ENCODE assay signal across 26 cellular contexts in genomic region chr1:80023366-80023765, GRCh38.
"Had no signal": no experiment of that assay in that cellular context is flagged by ENCODE, and none has a peak within 500 bp of the region (broad histone marks: within the 10 kb centered on the region; RNA-seq: fewer than 3 reads in every experiment).

No MANE protein-coding gene starts in this region.

- H3K36me3 Mint-ChIP-seq: activated naive CD4-positive, alpha-beta T cell treated with anti-CD3 and anti-CD28 coated beads, Interleukin-2, amount 50 U/mL, for 72 hours; natural killer cell treated with Interleukin-12 subunit alpha and Interleukin-12 subunit beta and Interleukin-15 and Interleukin-18, amount 100 ng/mL, for 72 hours; stimulated activated naive B cell treated with anti-CD40 and anti-IgM and Interleukin-4, amounts not matched to agents 10 μg/mL and 1 μg/mL and 100 μg/mL, for 72 hours had no signal

- H3K4me1 Mint-ChIP-seq: activated B cell treated with CpG ODN at 0.5 μM for 24 hours; stimulated activated naive B cell treated with anti-CD40 and anti-IgM and Interleukin-4, amounts not matched to agents 10 μg/mL and 1 μg/mL and 100 μg/mL, for 72 hours had no signal

- H3K27me3 ChIP-seq: body of pancreas, cardiac muscle cell, colonic mucosa, left lung, stomach, tibial artery had no signal

- ATAC-seq: activated CD8-positive, alpha-beta T cell treated with anti-CD3 and anti-CD28 coated beads for 36 hours; activated naive CD4-positive, alpha-beta T cell treated with anti-CD3 and anti-CD28 coated beads, Interleukin-2, amount 50 U/mL, for 72 hours; activated T-cell treated with anti-CD3 and anti-CD28 coated beads, Interleukin-2, amount 50 U/mL, for 72 hours; body of pancreas; left lung; mucosa of descending colon; natural killer cell treated with Interleukin-12 subunit alpha and Interleukin-12 subunit beta and Interleukin-15 and Interleukin-18, amount 100 ng/mL, for 72 hours; right cardiac atrium; stimulated activated naive B cell treated with anti-CD40 and anti-IgM and Interleukin-4, amounts not matched to agents 10 μg/mL and 1 μg/mL and 100 μg/mL, for 72 hours had no signal

- H3K27ac ChIP-seq: body of pancreas, cardiac muscle cell, colonic mucosa, left lung, stomach, tibial artery had no signal

- H3K4me3 Mint-ChIP-seq: activated B cell treated with CpG ODN at 0.5 μM for 24 hours; activated CD8-positive, alpha-beta T cell treated with anti-CD3 and anti-CD28 coated beads for 36 hours; activated T-cell treated with anti-CD3 and anti-CD28 coated beads, Interleukin-2, amount 50 U/mL, for 72 hours; natural killer cell treated with Interleukin-12 subunit alpha and Interleukin-12 subunit beta and Interleukin-15 and Interleukin-18, amount 100 ng/mL, for 72 hours; stimulated activated naive B cell treated with anti-CD40 and anti-IgM and Interleukin-4, amounts not matched to agents 10 μg/mL and 1 μg/mL and 100 μg/mL, for 72 hours had no signal

- H3K36me3 ChIP-seq: cardiac muscle cell, colonic mucosa, left lung, stomach, tibial artery had no signal

- H3K4me3 ChIP-seq: body of pancreas, cardiac muscle cell, colonic mucosa, left lung, lung, mucosa of descending colon, stomach, tibial artery had no signal

- H3K27me3 Mint-ChIP-seq: activated B cell treated with CpG ODN at 0.5 μM for 24 hours; activated CD8-positive, alpha-beta T cell treated with anti-CD3 and anti-CD28 coated beads for 36 hours; natural killer cell treated with Interleukin-12 subunit alpha and Interleukin-12 subunit beta and Interleukin-15 and Interleukin-18, amount 100 ng/mL, for 72 hours; stimulated activated naive B cell treated with anti-CD40 and anti-IgM and Interleukin-4, amounts not matched to agents 10 μg/mL and 1 μg/mL and 100 μg/mL, for 72 hours had no signal

- DNase-seq: activated B cell treated with CpG ODN at 0.5 μM for 24 hours; activated CD4-positive, alpha-beta T cell treated with anti-CD3 and anti-CD28 coated beads, Interleukin-2, amount 50 U/mL, for 1 hour; activated CD8-positive, alpha-beta T cell treated with anti-CD3 and anti-CD28 coated beads for 36 hours; activated naive CD4-positive, alpha-beta T cell; activated T-cell treated with anti-CD3 and anti-CD28 coated beads, Interleukin-2, amount 50 U/mL, for 72 hours; anterior cingulate cortex; body of pancreas; cerebellar nuclear complex; colonic mucosa; effector CD8-positive, alpha-beta T cell; erythroblast; left lung; mucosa of descending colon; posterior cingulate gyrus; right cardiac atrium; stimulated activated CD4-positive, alpha-beta T cell treated with anti-CD3 and anti-CD28 coated beads, Interleukin-15, amount 100 ng/mL, for 24 hours; stimulated activated CD4-positive, alpha-beta T cell treated with anti-CD3 and anti-CD28 coated beads, Interleukin-2, amount 100 ng/mL, for 24 hours; stimulated activated naive B cell treated with anti-CD40 and anti-IgM and Interleukin-4, amounts not matched to agents 10 μg/mL and 1 μg/mL and 100 μg/mL, for 72 hours; stomach; T-helper 2 cell; tibial artery had no signal

- FAIRE-seq: islet of Langerhans had no signal

- H3K4me1 ChIP-seq: body of pancreas, colonic mucosa, left lung, stomach, tibial artery had no signal

- H3K9me3 ChIP-seq: body of pancreas, colonic mucosa, mucosa of descending colon, stomach, tibial artery had no signal
